In genomic region chr3:136194409-136195257, GRCh38 we compare ENCODE assay signal across 8 cellular contexts. TPM values are rescaled to one million over a fixed set of nuclear protein-coding genes. Genes with fewer than 3 reads are reported as not detected.
DNase-seq lines count a peak whose midpoint lies in the region; ATAC-seq, FAIRE-seq and TF ChIP-seq lines count a peak whose summit lies in the region.

No MANE protein-coding gene starts in this region.

- H3K36me3 ChIP-seq in right atrium auricular region (no peaks in the 10 kb centered on the region), small intestine (ENCODE audit: control insufficient read depth in 2 of 2, insufficient read depth in 2 of 2, low read length in 2 of 2) (no peaks in the 10 kb centered on the region)

- H3K4me3 ChIP-seq in right atrium auricular region (peak overlapping the region; percentile 69 to 76), small intestine (ENCODE audit: low read depth in 1 of 2, low read length in 2 of 2) (peak overlapping the region; percentile 81 to 90)

- ATAC-seq in HG02798 (IDR thresholded peaks at IDR 0.05; ENCODE audit: poor library complexity, unreplicated experiment) = no peak

- peaks cover 0 to 52% of the 10 kb centered on the region in 2 donors for H3K4me1 ChIP-seq in right atrium auricular region
- H3K4me1 ChIP-seq in small intestine (ENCODE audit: control insufficient read depth in 2 of 2, insufficient read depth in 1 of 2, low read depth in 1 of 2, low read length in 1 of 2) = peaks cover 2 to 5% of the 10 kb centered on the region in 2 donors

- WGBS in small intestine, 3 donors = 0 to 1% (median 0%) methylated on average over 47 of the region's 47 CpGs

- DNase-seq in NCI-H1092 treated with DMSO at 0.1 percent for 48 hours (lab: John Stamatoyannopoulos, UW) = peak; percentile 54
- DNase-seq in NCI-H1092 (lab: John Stamatoyannopoulos, UW) = no peak
- peak; percentile 33 for DNase-seq in SK-N-DZ (ENCODE audit: low spot score)
- peak; percentile 34 for DNase-seq in activated naive CD8-positive, alpha-beta T cell treated with anti-CD3 and anti-CD28 coated beads, Interleukin-2, amount 50 U/mL, for 16 hours (ENCODE audit: low read depth, low spot score)
- no peak for DNase-seq in right atrium auricular region (ENCODE audit: low spot score)
- DNase-seq in small intestine = peak; percentile 64
- no peak for DNase-seq in SHP77 (lab: John Stamatoyannopoulos, UW)

- H3K27ac ChIP-seq in right atrium auricular region (peak overlapping the region; percentile 99 to 100), small intestine (ENCODE audit: low read depth in 1 of 2, low read length in 1 of 2) (peak overlapping the region; percentile 90 to 100)

- TF ChIP-seq CTCF in right atrium auricular region (IDR thresholded peaks at IDR 0.05) = no peak

- H3K27me3 ChIP-seq in right atrium auricular region = no peaks in the 10 kb centered on the region
- no peaks in the 10 kb centered on the region for H3K27me3 ChIP-seq in small intestine (ENCODE audit: control insufficient read depth in 2 of 2, insufficient read depth in 2 of 2, low read length in 2 of 2)

- H3K9me3 ChIP-seq in right atrium auricular region = no peaks in the 10 kb centered on the region
- no peaks in the 10 kb centered on the region for H3K9me3 ChIP-seq in small intestine (ENCODE audit: control insufficient read depth, low read depth)

- no peak for FAIRE-seq in small intestine (lab: Jason Lieb, UNC)

RNA-seq across cellular contexts. Expression of gene MSL2, which starts 1.5 kb away (rescaled TPM):
- 6.7 and 8.1 TPM in 2 replicates for polyA plus RNA-seq in SK-N-DZ (2014; cell fraction: cytosol; rRNA removed)
- polyA plus RNA-seq in SK-N-DZ (2014; cell fraction: nucleus; rRNA removed) = 11.7 and 18.0 TPM in 2 replicates
- 10 to 100 TPM; 19.2 to 22.0 TPM for total RNA-seq in right atrium auricular region
- polyA plus RNA-seq in small intestine = 1 to 10 TPM; 3.8 to 8.0 (median 4.9) TPM

RNA-seq across cellular contexts. Expression of gene PCCB, which starts 55.5 kb away (rescaled TPM):
- polyA plus RNA-seq in SK-N-DZ (2014; cell fraction: cytosol; rRNA removed) = 37.4 and 44.1 TPM in 2 replicates
- polyA plus RNA-seq in SK-N-DZ (2014; cell fraction: nucleus; rRNA removed) = 27.1 and 29.6 TPM in 2 replicates
- total RNA-seq in right atrium auricular region = 100 to 1,000 TPM in 1 of 2 donors, 10 to 100 TPM in 1; 43.2 to 112 TPM
- 10 to 100 TPM; 24.0 to 39.5 (median 33.3) TPM for polyA plus RNA-seq in small intestine

Comparison
In these comparisons a context has a peak if more than half of its experiments do, and no peak if none do; other contexts are left out.
1. DNase-seq: peak in NCI-H1092 treated with DMSO at 0.1 percent for 48 hours (single experiment), SK-N-DZ (single experiment), activated naive CD8-positive, alpha-beta T cell treated with anti-CD3 and anti-CD28 coated beads, Interleukin-2, amount 50 U/mL, for 16 hours (single experiment) and small intestine (single experiment); none in NCI-H1092 (single experiment), right atrium auricular region (single experiment) and SHP77 (0 of 2).